Comparison of ENCODE assay signal across 17 cellular contexts in genomic region chr12:45246202-45246601, GRCh38.
"Had no signal": no experiment of that assay in that cellular context is flagged by ENCODE, and none has a peak within 500 bp of the region (broad histone marks: within the 10 kb centered on the region; RNA-seq: fewer than 3 reads in every experiment).

No MANE protein-coding gene starts in this region.

- H3K4me1 ChIP-seq: left ventricle myocardium inferior had no signal

- ATAC-seq: activated CD8-positive, alpha-beta T cell treated with anti-CD3 and anti-CD28 coated beads, Interleukin-2, amount 10 ng/mL, durations not matched to agents 7 days and 5 days; stimulated activated naive CD8-positive, alpha-beta T cell treated with anti-CD3 and anti-CD28 coated beads, Interleukin-15, Interleukin-2, amounts not matched to agents 100 U/mL and 50 U/mL, for 24 hours had no signal

- H3K9me3 ChIP-seq: left ventricle myocardium inferior, suprapubic skin, vagina had no signal

- H3K36me3 ChIP-seq: left ventricle myocardium inferior, suprapubic skin, vagina had no signal

- H3K27me3 ChIP-seq: dorsolateral prefrontal cortex, suprapubic skin, vagina had no signal

- H3K4me3 ChIP-seq: dorsolateral prefrontal cortex, left ventricle myocardium inferior, suprapubic skin, vagina had no signal

- DNase-seq: activated CD4-positive, alpha-beta T cell treated with anti-CD3 and anti-CD28 coated beads, Interleukin-2, amount 10 ng/mL, durations not matched to agents 7 days and 5 days; activated CD8-positive, alpha-beta memory T cell treated with anti-CD3 and anti-CD28 coated beads, Interleukin-2, amount 50 U/mL, for 4 hours; activated CD8-positive, alpha-beta T cell treated with anti-CD3 and anti-CD28 coated beads, Interleukin-2, amount 10 ng/mL, durations not matched to agents 7 days and 5 days; activated effector memory CD4-positive, alpha-beta T cell treated with Interleukin-2 at 50 U/mL for 16 hours; activated naive CD4-positive, alpha-beta T cell treated with anti-CD3 and anti-CD28 coated beads, Interleukin-2, amount 50 U/mL, for 16 hours; activated T-cell treated with anti-CD3 and anti-CD28 coated beads, Interleukin-2, amount 50 U/mL, for 48 hours; dorsolateral prefrontal cortex; foreskin melanocyte; glutamatergic neuron; hippocampal formation; left ventricle myocardium inferior; stimulated activated naive CD8-positive, alpha-beta T cell treated with anti-CD3 and anti-CD28 coated beads, Interleukin-15, Interleukin-2, amounts not matched to agents 100 U/mL and 50 U/mL, for 24 hours; T-helper 1 cell; T1000; trophoblast cell had no signal

- H3K27ac ChIP-seq: dorsolateral prefrontal cortex, left ventricle myocardium inferior, suprapubic skin, vagina had no signal
